17 cellular contexts compared by ENCODE assay signal in the genomic region with DNA sequence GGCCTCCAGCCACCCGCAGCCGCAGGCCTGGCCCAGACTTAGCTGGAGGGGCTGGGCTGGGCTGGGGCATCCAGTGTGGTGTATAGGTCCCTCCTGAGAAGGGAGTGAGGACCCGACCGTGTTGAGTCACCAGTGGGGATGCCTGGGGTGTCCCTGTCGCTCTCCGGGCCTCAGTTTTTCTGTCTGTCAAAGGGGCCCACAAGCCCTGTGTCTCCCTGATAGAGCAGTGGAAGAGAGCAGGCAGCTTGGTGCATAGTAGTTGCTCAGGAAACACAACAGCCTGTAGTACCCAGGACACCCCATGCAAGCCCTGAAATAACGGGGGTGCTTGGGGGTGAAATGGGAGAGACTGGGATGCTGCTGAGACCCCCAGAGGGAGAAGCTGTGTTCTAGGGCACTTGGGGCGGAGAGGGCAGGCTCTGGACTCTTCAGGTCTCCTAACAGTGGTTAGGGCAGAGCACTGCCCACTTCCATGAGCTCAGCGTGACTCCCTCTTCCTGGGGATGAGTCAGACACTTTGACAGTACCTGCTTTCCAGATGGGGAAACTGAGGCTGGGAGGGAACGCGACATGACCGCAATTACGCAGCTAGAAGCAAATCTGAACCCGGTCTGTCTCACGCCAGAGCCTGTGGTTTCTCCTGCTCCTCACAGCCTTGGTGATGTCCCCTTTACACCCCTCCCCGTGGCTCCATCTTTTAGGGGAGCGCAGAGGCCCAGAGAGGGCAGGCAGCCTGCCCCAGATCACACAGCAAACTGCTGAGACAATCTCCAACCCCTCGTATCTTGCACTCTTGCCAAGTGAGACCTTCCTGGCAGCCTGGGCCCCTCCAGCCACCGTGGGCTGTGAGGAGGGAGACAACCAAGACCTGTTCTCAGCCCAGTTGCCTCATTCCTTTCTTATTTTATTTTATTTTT. TPM values are rescaled to one million over a fixed set of nuclear protein-coding genes. Genes with fewer than 3 reads are reported as not detected.
A peak's percentile ranks its signal among the peaks of the same experiment; 100 is the strongest.
DNase-seq lines count a peak whose midpoint lies in the region; ATAC-seq and TF ChIP-seq lines count a peak whose summit lies in the region.
"Had no signal": no experiment of that assay in that cellular context is flagged by ENCODE, and none has a peak within 500 bp of the region (broad histone marks: within the 10 kb centered on the region; RNA-seq: fewer than 3 reads in every experiment).

No MANE protein-coding gene starts in this region.

- intact Hi-C loops in left lung (cut with DNase I), result no loop called here

- H3K4me3 ChIP-seq in WERI-Rb-1 (ENCODE audit: low read depth, low read length) (no peak overlapping the region), left lung (no peak overlapping the region)
- H3K4me3 ChIP-seq: SJSA1, smooth muscle cell, thoracic aorta had no signal

- ATAC-seq in left lung (peak; percentile 1), GM21786 (IDR thresholded peaks at IDR 0.05; ENCODE audit: unreplicated experiment) (no peak)

- CTCF ChIA-PET in activated CD4-positive, alpha-beta T cell treated with anti-CD3 and anti-CD28 coated beads, Interleukin-2, amount 10 ng/mL, durations not matched to agents 7 days and 5 days (lab: Charles Lee), result no interaction called here

- H3K27ac Mint-ChIP-seq in activated CD4-positive, alpha-beta T cell treated with anti-CD3 and anti-CD28 coated beads, Interleukin-2, amount 10 ng/mL, durations not matched to agents 7 days and 5 days, result peak overlapping the region; percentile 13
- H3K27ac Mint-ChIP-seq: activated naive CD4-positive, alpha-beta T cell treated with anti-CD3 and anti-CD28 coated beads for 36 hours; T-helper 2 cell treated with Interferon-gamma antibody and Interleukin-4, amounts not matched to agents 5 μg/mL and 100 μg/mL, for 36 hours had no signal

- H3K9me3 ChIP-seq in WERI-Rb-1 (ENCODE audit: severe bottlenecking), result no peaks in the 10 kb centered on the region
- no peaks in the 10 kb centered on the region for H3K9me3 ChIP-seq in left lung
- H3K9me3 ChIP-seq: SJSA1, thoracic aorta had no signal

- no peaks in the 10 kb centered on the region for H3K4me1 ChIP-seq in left lung

- POLR2A ChIA-PET in activated CD4-positive, alpha-beta T cell treated with anti-CD3 and anti-CD28 coated beads, Interleukin-2, amount 10 ng/mL, durations not matched to agents 7 days and 5 days (lab: Charles Lee), result no interaction called here

- H3K27me3 ChIP-seq in WERI-Rb-1 (ENCODE audit: insufficient read depth, low read depth, severe bottlenecking) (no peaks in the 10 kb centered on the region), left lung (peaks cover 0 to 20% of the 10 kb centered on the region in 2 donors)
- H3K27me3 ChIP-seq: SJSA1 had no signal

- H3K27me3 Mint-ChIP-seq in activated CD4-positive, alpha-beta T cell treated with anti-CD3 and anti-CD28 coated beads, Interleukin-2, amount 10 ng/mL, durations not matched to agents 7 days and 5 days, result no peaks in the 10 kb centered on the region

- TF ChIP-seq CTCF in WERI-Rb-1 (IDR thresholded peaks at IDR 0.05; ENCODE audit: low read depth, low read length) (no peak), left lung (IDR thresholded peaks at IDR 0.05) (no peak)

- H3K4me1 Mint-ChIP-seq in activated CD4-positive, alpha-beta T cell treated with anti-CD3 and anti-CD28 coated beads, Interleukin-2, amount 10 ng/mL, durations not matched to agents 7 days and 5 days, result no peaks in the 10 kb centered on the region

- H3K36me3 Mint-ChIP-seq in activated CD4-positive, alpha-beta T cell treated with anti-CD3 and anti-CD28 coated beads, Interleukin-2, amount 10 ng/mL, durations not matched to agents 7 days and 5 days (ENCODE audit: low read depth), result no peaks in the 10 kb centered on the region

- H3K36me3 ChIP-seq in WERI-Rb-1, result no peaks in the 10 kb centered on the region
- no peaks in the 10 kb centered on the region for H3K36me3 ChIP-seq in left lung
- H3K36me3 ChIP-seq: SJSA1, thoracic aorta had no signal

- H3K9me3 Mint-ChIP-seq in activated CD4-positive, alpha-beta T cell treated with anti-CD3 and anti-CD28 coated beads, Interleukin-2, amount 10 ng/mL, durations not matched to agents 7 days and 5 days, result no peaks in the 10 kb centered on the region
- H3K9me3 Mint-ChIP-seq: activated naive CD4-positive, alpha-beta T cell treated with anti-CD3 and anti-CD28 coated beads for 36 hours; T-helper 2 cell treated with Interferon-gamma antibody and Interleukin-4, amounts not matched to agents 5 μg/mL and 100 μg/mL, for 36 hours had no signal

- H3K27ac ChIP-seq in WERI-Rb-1, result peak overlapping the region; percentile 82
- no peak overlapping the region for H3K27ac ChIP-seq in left lung
- H3K27ac ChIP-seq: SJSA1, thoracic aorta had no signal

- H3K4me3 Mint-ChIP-seq in activated CD4-positive, alpha-beta T cell treated with anti-CD3 and anti-CD28 coated beads, Interleukin-2, amount 10 ng/mL, durations not matched to agents 7 days and 5 days, result no peak overlapping the region
- H3K4me3 Mint-ChIP-seq: activated naive CD4-positive, alpha-beta T cell treated with anti-CD3 and anti-CD28 coated beads for 36 hours; T-helper 2 cell treated with Interferon-gamma antibody and Interleukin-4, amounts not matched to agents 5 μg/mL and 100 μg/mL, for 36 hours had no signal

- DNase-seq in activated CD4-positive, alpha-beta T cell treated with anti-CD3 and anti-CD28 coated beads, Interleukin-2, amount 10 ng/mL, durations not matched to agents 7 days and 5 days, result no peak
- no peak for DNase-seq in activated CD4-positive, alpha-beta T cell treated with anti-CD3 and anti-CD28 coated beads for 1 hour
- no peak for DNase-seq in WERI-Rb-1
- DNase-seq in left lung, result no peak
- no peak for DNase-seq in occipital lobe (lab: John Stamatoyannopoulos, UW)
- no peak for DNase-seq in amygdala (lab: John Stamatoyannopoulos, UW)
- DNase-seq in activated CD4-positive, alpha-beta T cell treated with anti-CD3 and anti-CD28 coated beads for 4 hours, result no peak
- DNase-seq: activated CD4-positive, CD25-positive, alpha-beta regulatory T cell treated with anti-CD3 and anti-CD28 coated beads, Interleukin-2, amount 50 U/mL, for 72 hours; activated CD8-positive, alpha-beta memory T cell treated with anti-CD3 and anti-CD28 coated beads, Interleukin-2, amount 50 U/mL, for 4 hours; activated naive CD4-positive, alpha-beta T cell treated with anti-CD3 and anti-CD28 coated beads for 36 hours; NCI-H446 had no signal

RNA-seq across cellular contexts. Expression of a gene that starts 0.7 kb away (rescaled TPM):
- total RNA-seq in activated CD4-positive, alpha-beta T cell treated with anti-CD3 and anti-CD28 coated beads, Interleukin-2, amount 10 ng/mL, durations not matched to agents 7 days and 5 days, result under 1 TPM; 0.21 to 0.30 TPM
- total RNA-seq in left lung (1 to 10 TPM; 2.8 to 6.3 TPM), occipital lobe (not detected)
- total RNA-seq: activated naive CD4-positive, alpha-beta T cell treated with anti-CD3 and anti-CD28 coated beads for 36 hours; liver; thoracic aorta had no signal

RNA-seq across cellular contexts. Expression of a gene that starts 41.0 kb away (rescaled TPM):
- total RNA-seq in activated CD4-positive, alpha-beta T cell treated with anti-CD3 and anti-CD28 coated beads, Interleukin-2, amount 10 ng/mL, durations not matched to agents 7 days and 5 days, result 1 to 10 TPM; 3.7 to 5.1 TPM
- 1 to 10 TPM; 4.4 to 9.5 TPM for total RNA-seq in left lung
- total RNA-seq in occipital lobe, result 9.5 TPM
- total RNA-seq: SJSA1 had no signal

RNA-seq across cellular contexts. Expression of a gene that starts 53.9 kb away (rescaled TPM):
- not detected for total RNA-seq in activated CD4-positive, alpha-beta T cell treated with anti-CD3 and anti-CD28 coated beads, Interleukin-2, amount 10 ng/mL, durations not matched to agents 7 days and 5 days
- total RNA-seq in left lung (not detected), occipital lobe (not detected)
- total RNA-seq: activated naive CD4-positive, alpha-beta T cell treated with anti-CD3 and anti-CD28 coated beads for 36 hours; liver; SJSA1; smooth muscle cell; thoracic aorta had no signal
